In genomic region chr4:143482753-143483362, GRCh38 we compare ENCODE assay signal across 1 cellular context.
TF ChIP-seq lines count a peak whose summit lies in the region.

No MANE protein-coding gene starts in this region.

TF ChIP-seq in HCT116, 20 proteins besides CTCF, POLR2A, EP300 and RAD21:
- TF ChIP-seq ZBTB33 (IDR thresholded peaks at IDR 0.05; ENCODE audit: extremely low read depth, insufficient replicate concordance, low read length): no peak
- no peak for TF ChIP-seq EZH2 (IDR thresholded peaks at IDR 0.05)
- no peak for TF ChIP-seq SP1 (IDR thresholded peaks at IDR 0.05; ENCODE audit: low read depth)
- no peak for TF ChIP-seq FOSL1 (IDR thresholded peaks at IDR 0.05; ENCODE audit: low read depth)
- no peak for TF ChIP-seq TCF7L2 (IDR thresholded peaks at IDR 0.05; ENCODE audit: borderline replicate concordance, extremely low read depth, insufficient read depth, insufficient read length)
- TF ChIP-seq ELF1 (IDR thresholded peaks at IDR 0.05; ENCODE audit: borderline replicate concordance, low read depth): no peak
- no peak; the same call in 1 of the 2 replicates for TF ChIP-seq CBX3 (IDR thresholded peaks at IDR 0.05; ENCODE audit: low read depth)
- TF ChIP-seq JUND (IDR thresholded peaks at IDR 0.05): no peak
